Comparison of ENCODE assay signal across 14 cellular contexts in the genomic region with DNA sequence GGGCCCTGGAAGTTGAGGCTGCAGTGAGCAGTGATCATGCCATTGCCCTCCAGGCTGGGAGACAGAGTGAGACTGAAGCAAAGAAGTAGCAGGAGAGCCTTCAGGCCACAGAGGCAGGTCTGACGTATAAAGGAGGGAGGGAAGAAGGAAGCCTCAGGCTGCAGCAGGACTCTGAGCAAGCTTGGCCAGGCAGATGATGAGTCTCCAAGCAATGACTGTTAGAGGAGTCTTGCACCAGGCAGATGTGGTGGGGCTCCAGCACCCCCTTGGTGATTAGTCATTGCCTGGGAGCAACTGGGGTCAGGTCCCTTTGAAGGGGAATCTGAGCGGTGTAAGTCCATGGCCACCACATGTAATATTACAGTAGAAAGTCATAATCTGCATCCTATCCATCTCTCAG.
"Had no signal": no experiment of that assay in that cellular context is flagged by ENCODE, and none has a peak within 500 bp of the region (broad histone marks: within the 10 kb centered on the region; RNA-seq: fewer than 3 reads in every experiment).

No MANE protein-coding gene starts in this region.

- H3K4me3 ChIP-seq: breast epithelium, dorsolateral prefrontal cortex, psoas muscle, right lobe of liver, spleen had no signal

- DNase-seq: activated CD4-positive, alpha-beta T cell treated with anti-CD3 and anti-CD28 coated beads, Interleukin-2, amount 10 ng/mL, durations not matched to agents 24 days and 14 days; activated naive CD4-positive, alpha-beta T cell treated with anti-CD3 and anti-CD28 coated beads, Interleukin-2, amount 50 U/mL, for 16 hours; activated T-cell treated with anti-CD3 and anti-CD28 coated beads for 4 hours; dorsolateral prefrontal cortex; foreskin melanocyte; head of caudate nucleus; psoas muscle; right lobe of liver; spleen; stimulated activated CD4-positive, alpha-beta T cell treated with anti-CD3 and anti-CD28 coated beads, Interleukin-1b, Interleukin-23, amount 100 ng/mL, for 48 hours; stimulated activated naive B cell treated with anti-CD40 and anti-IgM and Interleukin-4, amounts not matched to agents 10 μg/mL and 1 μg/mL and 100 μg/mL, for 72 hours; substantia nigra; T-helper 1 cell had no signal
